1 cellular context compared by ENCODE assay signal in genomic region chr6:123306334-123306733, GRCh38.
TF ChIP-seq lines count a peak whose summit lies in the region.

No MANE protein-coding gene starts in this region.

TF ChIP-seq in HEK293, 187 proteins besides CTCF, POLR2A, EP300 and RAD21 (continued from another document):
- TF ChIP-seq ZBTB11 (tag by site-specific recombination; conservative IDR thresholded peaks at IDR 0.05; ENCODE audit: low read depth) (no peak), ZNF292 (tag by site-specific recombination; IDR thresholded peaks at IDR 0.05; ENCODE audit: borderline replicate concordance, low read depth) (no peak), IKZF3 (tag by site-specific recombination; IDR thresholded peaks at IDR 0.05) (no peak), PRDM1 (tag by site-specific recombination; IDR thresholded peaks at IDR 0.05) (0 out of 2 replicates have a peak, but pooled peaks have one; percentile 35), ZNF169 (tag by site-specific recombination; IDR thresholded peaks at IDR 0.05) (no peak), KLF16 (tag by site-specific recombination; IDR thresholded peaks at IDR 0.05) (no peak), TSHZ1 (tag by site-specific recombination; IDR thresholded peaks at IDR 0.05; ENCODE audit: borderline replicate concordance) (no peak), ZNF48 (tag by site-specific recombination; IDR thresholded peaks at IDR 0.05) (no peak)
- TF ChIP-seq, protein P1, sequence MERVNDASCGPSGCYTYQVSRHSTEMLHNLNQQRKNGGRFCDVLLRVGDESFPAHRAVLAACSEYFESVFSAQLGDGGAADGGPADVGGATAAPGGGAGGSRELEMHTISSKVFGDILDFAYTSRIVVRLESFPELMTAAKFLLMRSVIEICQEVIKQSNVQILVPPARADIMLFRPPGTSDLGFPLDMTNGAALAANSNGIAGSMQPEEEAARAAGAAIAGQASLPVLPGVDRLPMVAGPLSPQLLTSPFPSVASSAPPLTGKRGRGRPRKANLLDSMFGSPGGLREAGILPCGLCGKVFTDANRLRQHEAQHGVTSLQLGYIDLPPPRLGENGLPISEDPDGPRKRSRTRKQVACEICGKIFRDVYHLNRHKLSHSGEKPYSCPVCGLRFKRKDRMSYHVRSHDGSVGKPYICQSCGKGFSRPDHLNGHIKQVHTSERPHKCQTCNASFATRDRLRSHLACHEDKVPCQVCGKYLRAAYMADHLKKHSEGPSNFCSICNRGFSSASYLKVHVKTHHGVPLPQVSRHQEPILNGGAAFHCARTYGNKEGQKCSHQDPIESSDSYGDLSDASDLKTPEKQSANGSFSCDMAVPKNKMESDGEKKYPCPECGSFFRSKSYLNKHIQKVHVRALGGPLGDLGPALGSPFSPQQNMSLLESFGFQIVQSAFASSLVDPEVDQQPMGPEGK (tag by site-specific recombination; IDR thresholded peaks at IDR 0.05) = no peak
